In genomic region chrX:153909024-153909979, GRCh38 we compare ENCODE assay signal across 10 cellular contexts. TPM values are rescaled to one million over a fixed set of nuclear protein-coding genes. Genes with fewer than 3 reads are reported as not detected.
A peak's percentile ranks its signal among the peaks of the same experiment; 100 is the strongest.
DNase-seq lines count a peak whose midpoint lies in the region; ATAC-seq and TF ChIP-seq lines count a peak whose summit lies in the region.
"Had no signal": no experiment of that assay in that cellular context is flagged by ENCODE, and none has a peak within 500 bp of the region (broad histone marks: within the 10 kb centered on the region; RNA-seq: fewer than 3 reads in every experiment).

No MANE protein-coding gene starts in this region.

- H3K4me1 ChIP-seq in IMR-90 (ENCODE audit: control insufficient read depth, insufficient read depth, low read length): no peaks in the 10 kb centered on the region
- no peaks in the 10 kb centered on the region for H3K4me1 ChIP-seq in foreskin keratinocyte

- H2AK9ac ChIP-seq in IMR-90 (replicated peaks; ENCODE audit: low read depth, low read length, poor library complexity): no peak overlapping the region

- no peak overlapping the region for H4K5ac ChIP-seq in IMR-90 (ENCODE audit: low read depth, low read length)

- no peaks in the 10 kb centered on the region; the same call in 1 of the 2 replicates for H3K9me3 ChIP-seq in IMR-90 (ENCODE audit: control insufficient read depth, insufficient read depth, low read length)
- H3K9me3 ChIP-seq: upper lobe of left lung had no signal

- no TSS peak for BruUV-seq in IMR-90 (replicated peaks; lab: Mats Ljungman, UMichigan)

- DNase-seq in IMR-90: no peak
- DNase-seq in foreskin keratinocyte: no peak
- DNase-seq in DMS153 treated with DMSO at 0.1 percent for 48 hours (lab: John Stamatoyannopoulos, UW; ENCODE audit: unreplicated experiment): no peak
- DNase-seq in H4 (ENCODE audit: low spot score): no peak
- DNase-seq in AML-193 (lab: John Stamatoyannopoulos, UW): no peak
- DNase-seq: GDM1, T-helper 1 cell, upper lobe of left lung had no signal

- no peaks in the 10 kb centered on the region for H3K36me3 ChIP-seq in IMR-90 (ENCODE audit: control insufficient read depth, insufficient read depth, low read length)

- no peak overlapping the region for H2BK5ac ChIP-seq in IMR-90 (ENCODE audit: low read depth, low read length, poor library complexity, severe bottlenecking)

- H2BK120ac ChIP-seq in IMR-90 (ENCODE audit: low read depth, low read length): no peak overlapping the region

- no peak overlapping the region for H3K56ac ChIP-seq in IMR-90 (ENCODE audit: extremely low read depth, insufficient read depth, low read length)

- H3K9me1 ChIP-seq in IMR-90 (ENCODE audit: insufficient read depth, low read length): no peaks in the 10 kb centered on the region

- ATAC-seq in GM18502 (IDR thresholded peaks at IDR 0.05; ENCODE audit: poor library complexity, unreplicated experiment) (peak; percentile 45), IMR-90 (ENCODE audit: low read depth) (peak; percentile 37; the same call in 1 of the 2 replicates), foreskin keratinocyte (peak; percentile 8)

- no peak overlapping the region for H3K4me3 ChIP-seq in IMR-90 (ENCODE audit: insufficient read depth, low read depth, low read length)
- H3K4me3 ChIP-seq: upper lobe of left lung had no signal

- dilution Hi-C loops in IMR-90 (cut with HindIII; ENCODE audit: low sequenced_read_pairs, unreplicated experiment): no loop called here

- no peak overlapping the region for H3K18ac ChIP-seq in IMR-90 (ENCODE audit: low read depth, low read length)

- no peak for TF ChIP-seq CTCF in IMR-90 (conservative IDR thresholded peaks at IDR 0.05; ENCODE audit: low read depth, low read length)
- no peak for TF ChIP-seq CTCF in foreskin keratinocyte (conservative IDR thresholded peaks at IDR 0.05)

- H3K23ac ChIP-seq in IMR-90 (ENCODE audit: low read depth, low read length): no peak overlapping the region

- peaks cover 9% of the 10 kb centered on the region for H3K27me3 ChIP-seq in IMR-90 (ENCODE audit: control insufficient read depth, insufficient read depth, low read length)
- no peaks in the 10 kb centered on the region for H3K27me3 ChIP-seq in foreskin keratinocyte
- H3K27me3 ChIP-seq: upper lobe of left lung had no signal

- H3K27ac ChIP-seq in IMR-90 (ENCODE audit: insufficient read depth, low read length): no peak overlapping the region
- no peak overlapping the region for H3K27ac ChIP-seq in foreskin keratinocyte
- H3K27ac ChIP-seq: upper lobe of left lung had no signal

- no peaks in the 10 kb centered on the region for H4K20me1 ChIP-seq in IMR-90 (ENCODE audit: insufficient read depth, low read length)

- H2BK15ac ChIP-seq in IMR-90 (ENCODE audit: low read depth, low read length): no peak overlapping the region

- in situ Hi-C loops in IMR-90 (cut with MboI; ENCODE audit: low sequenced_read_pairs): loop anchor here (25.0 kb wide), 1 partner anchor 947 kb away; no protein-coding TSS in a partner anchor

- no peak overlapping the region for H4K8ac ChIP-seq in IMR-90 (ENCODE audit: low read depth in 2 of 2, low read length in 2 of 2)

- no peak overlapping the region for H2AFZ ChIP-seq in IMR-90 (replicated peaks; ENCODE audit: low read length, poor library complexity)

- no peak overlapping the region for H2BK20ac ChIP-seq in IMR-90 (ENCODE audit: low read depth, low read length)

- H3K4me2 ChIP-seq in IMR-90 (ENCODE audit: low read depth, low read length): no peak overlapping the region

- 63% methylated on average over 8 of the region's 37 CpGs; no CpG with 5 or more reads in 1 of the 2 experiments for WGBS in IMR-90 (ENCODE audit: extremely low coverage in 2 of 2, insufficient read length in 1 of 2), 2 experiments

- POLR2A ChIA-PET in IMR-90 (lab: Charles Lee; ENCODE audit: unreplicated experiment): no interaction called here

- H2AK5ac ChIP-seq in IMR-90 (ENCODE audit: low read depth, low read length): no peak overlapping the region

- no peak overlapping the region for H3K9ac ChIP-seq in IMR-90 (ENCODE audit: low read depth, low read length)

- H3K4ac ChIP-seq in IMR-90 (ENCODE audit: low read depth, low read length): no peak overlapping the region

- CTCF ChIA-PET in IMR-90 (lab: Yijun Ruan, JAX): no interaction called here

- TF ChIP-seq POLR2A in IMR-90 (IDR thresholded peaks at IDR 0.05; ENCODE audit: low read depth, low read length): no peak

- H3K79me1 ChIP-seq in IMR-90 (ENCODE audit: low read depth in 1 of 2, low read length in 2 of 2): no peaks in the 10 kb centered on the region

- no peak overlapping the region for H3K14ac ChIP-seq in IMR-90 (replicated peaks; ENCODE audit: low read depth, low read length)

- intact Hi-C loops in IMR-90 (cut with micrococcal nuclease): no loop called here

- H4K91ac ChIP-seq in IMR-90 (ENCODE audit: insufficient read depth, low read depth, low read length): no peak overlapping the region

- TF ChIP-seq RAD21 in IMR-90 (IDR thresholded peaks at IDR 0.05; ENCODE audit: low read length): no peak

TF ChIP-seq in IMR-90, 13 proteins besides CTCF, POLR2A, EP300 and RAD21 (continues in another document):
- TF ChIP-seq NFE2L2 (IDR thresholded peaks at IDR 0.05; ENCODE audit: low read depth, low read length) (no peak), FOS (IDR thresholded peaks at IDR 0.05; ENCODE audit: low read depth, low read length) (no peak), ELK1 (IDR thresholded peaks at IDR 0.05; ENCODE audit: borderline replicate concordance, low read depth, low read length) (no peak), USF2 (IDR thresholded peaks at IDR 0.05; ENCODE audit: low read depth, low read length) (no peak), RFX5 (IDR thresholded peaks at IDR 0.05; ENCODE audit: low read depth, low read length) (no peak), MXI1 (IDR thresholded peaks at IDR 0.05; ENCODE audit: borderline replicate concordance, low read depth, low read length) (no peak), SMC3 (IDR thresholded peaks at IDR 0.05; ENCODE audit: low read depth, low read length) (no peak), RCOR1 (IDR thresholded peaks at IDR 0.05; ENCODE audit: insufficient replicate concordance, low read length) (no peak), BHLHE40 (IDR thresholded peaks at IDR 0.05; ENCODE audit: low read depth, low read length) (no peak), CEBPB (IDR thresholded peaks at IDR 0.05; ENCODE audit: low read depth, low read length) (no peak), CHD1 (IDR thresholded peaks at IDR 0.05; ENCODE audit: low read depth, low read length) (no peak), MAFK (IDR thresholded peaks at IDR 0.05; ENCODE audit: low read depth, low read length) (no peak)

RNA-seq across cellular contexts. Expression of gene AVPR2, which starts 4.8 kb away (rescaled TPM):
- not detected in 2 replicates for total RNA-seq in IMR-90 (2012; rRNA removed)
- polyA plus RNA-seq in IMR-90 (2012; rRNA removed): not detected in 2 replicates
- polyA plus RNA-seq in IMR-90 (2012; cell fraction: cytosol; rRNA removed): not detected in 2 replicates
- polyA plus RNA-seq in IMR-90 (2012; cell fraction: nucleus; rRNA removed; ENCODE audit: low replicate concordance): not detected in 2 replicates
- total RNA-seq in foreskin keratinocyte: not detected in 2 replicates
- polyA plus RNA-seq in foreskin keratinocyte: not detected in 2 replicates
- total RNA-seq in H4 (2014; rRNA removed; shearing (Covaris generic)): 0.14 and 0.33 TPM in 2 replicates
- total RNA-seq: fibroblast of lung had no signal
- polyA plus RNA-seq: fibroblast of lung had no signal

RNA-seq across cellular contexts. Expression of gene ARHGAP4, which starts 16.8 kb away (rescaled TPM):
- total RNA-seq in IMR-90 (2012; rRNA removed) (0.18 and 0.28 TPM in 2 replicates), foreskin keratinocyte (1.4 and 2.8 TPM in 2 replicates)
- polyA plus RNA-seq in IMR-90 (2012; rRNA removed) (0.72 and 0.79 TPM in 2 replicates), foreskin keratinocyte (1.8 and 2.1 TPM in 2 replicates)
- polyA plus RNA-seq in IMR-90 (2012; cell fraction: cytosol; rRNA removed): 0.11 and 0.22 TPM in 2 replicates
- polyA plus RNA-seq in IMR-90 (2012; cell fraction: nucleus; rRNA removed; ENCODE audit: low replicate concordance): 3.0 and 7.9 TPM in 2 replicates
- 0.31 and 0.82 TPM in 2 replicates for total RNA-seq in H4 (2014; rRNA removed; shearing (Covaris generic))

RNA-seq across cellular contexts. Expression of gene L1CAM, which starts 23.3 kb away (rescaled TPM):
- 0.36 and 0.56 TPM in 2 replicates for total RNA-seq in IMR-90 (2012; rRNA removed)
- 1.9 and 2.2 TPM in 2 replicates for polyA plus RNA-seq in IMR-90 (2012; rRNA removed)
- polyA plus RNA-seq in IMR-90 (2012; cell fraction: cytosol; rRNA removed): 0.80 and 1.8 TPM in 2 replicates
- 1.3 and 2.2 TPM in 2 replicates for polyA plus RNA-seq in IMR-90 (2012; cell fraction: nucleus; rRNA removed; ENCODE audit: low replicate concordance)
- 26.0 and 47.6 TPM in 2 replicates for total RNA-seq in foreskin keratinocyte
- polyA plus RNA-seq in foreskin keratinocyte: 22.7 and 39.1 TPM in 2 replicates
- total RNA-seq in H4 (2014; rRNA removed; shearing (Covaris generic)): 7.9 and 9.7 TPM in 2 replicates

RNA-seq across cellular contexts. Expression of gene NAA10, which starts 25.5 kb away (rescaled TPM):
- total RNA-seq in IMR-90 (2012; rRNA removed) (98.6 and 118 TPM in 2 replicates), foreskin keratinocyte (102 and 106 TPM in 2 replicates)
- polyA plus RNA-seq in IMR-90 (2012; rRNA removed) (150 and 172 TPM in 2 replicates), foreskin keratinocyte (227 and 235 TPM in 2 replicates)
- polyA plus RNA-seq in IMR-90 (2012; cell fraction: cytosol; rRNA removed): 86.7 and 192 TPM in 2 replicates
- polyA plus RNA-seq in IMR-90 (2012; cell fraction: nucleus; rRNA removed; ENCODE audit: low replicate concordance): 176 and 320 TPM in 2 replicates
- 167 and 216 TPM in 2 replicates for total RNA-seq in H4 (2014; rRNA removed; shearing (Covaris generic))

RNA-seq across cellular contexts. Expression of gene RENBP, which starts 35.1 kb away (rescaled TPM):
- total RNA-seq in IMR-90 (2012; rRNA removed) (0.18 TPM in 1 of 2 replicates, not detected in the other), foreskin keratinocyte (0.14 and 0.20 TPM in 2 replicates)
- polyA plus RNA-seq in IMR-90 (2012; rRNA removed) (0.10 and 0.15 TPM in 2 replicates), foreskin keratinocyte (0.19 and 0.36 TPM in 2 replicates)
- 0.13 TPM in 1 of 2 replicates, not detected in the other for polyA plus RNA-seq in IMR-90 (2012; cell fraction: cytosol; rRNA removed)
- 0.35 and 0.52 TPM in 2 replicates for polyA plus RNA-seq in IMR-90 (2012; cell fraction: nucleus; rRNA removed; ENCODE audit: low replicate concordance)
- 0.10 TPM in 1 of 2 replicates, not detected in the other for total RNA-seq in H4 (2014; rRNA removed; shearing (Covaris generic))
